Comparison of ENCODE assay signal across 2 cellular contexts in the genomic region with DNA sequence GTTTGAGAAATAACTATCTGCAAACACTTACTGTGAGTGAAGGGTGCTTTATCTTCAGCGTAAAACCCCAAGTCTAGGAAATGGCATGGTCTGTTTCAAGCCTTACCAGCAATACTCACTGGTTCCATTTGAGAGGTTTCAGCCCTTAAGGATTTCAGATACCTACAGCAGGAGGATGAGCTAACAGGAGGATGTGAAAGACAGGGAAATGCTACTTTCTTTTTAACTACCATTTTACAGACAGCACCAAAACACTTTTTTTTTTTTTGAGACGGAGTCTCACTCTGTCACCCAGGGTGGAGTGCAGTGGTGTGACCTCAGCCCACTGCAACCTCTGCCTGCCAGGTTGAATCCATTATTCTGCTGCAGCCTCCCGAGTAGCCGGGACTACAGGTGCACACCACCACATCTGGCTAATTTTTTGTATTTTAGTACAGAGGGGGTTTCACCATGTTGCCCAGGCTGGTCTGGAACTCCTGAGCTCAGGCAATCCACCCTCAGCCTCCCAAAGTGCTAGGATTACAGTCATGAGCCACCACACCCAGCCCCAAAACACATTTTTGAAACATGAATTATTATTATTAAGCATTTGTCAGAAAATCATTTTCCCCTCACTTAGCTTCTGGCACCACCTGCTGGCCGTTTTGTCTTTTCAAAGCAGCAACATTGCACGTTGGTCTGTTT.
TF ChIP-seq lines count a peak whose summit lies in the region.

No MANE protein-coding gene starts in this region.

TF ChIP-seq in WTC11, 78 proteins besides CTCF, POLR2A, EP300 and RAD21 (continued from another document):
- TF ChIP-seq, protein P1, sequence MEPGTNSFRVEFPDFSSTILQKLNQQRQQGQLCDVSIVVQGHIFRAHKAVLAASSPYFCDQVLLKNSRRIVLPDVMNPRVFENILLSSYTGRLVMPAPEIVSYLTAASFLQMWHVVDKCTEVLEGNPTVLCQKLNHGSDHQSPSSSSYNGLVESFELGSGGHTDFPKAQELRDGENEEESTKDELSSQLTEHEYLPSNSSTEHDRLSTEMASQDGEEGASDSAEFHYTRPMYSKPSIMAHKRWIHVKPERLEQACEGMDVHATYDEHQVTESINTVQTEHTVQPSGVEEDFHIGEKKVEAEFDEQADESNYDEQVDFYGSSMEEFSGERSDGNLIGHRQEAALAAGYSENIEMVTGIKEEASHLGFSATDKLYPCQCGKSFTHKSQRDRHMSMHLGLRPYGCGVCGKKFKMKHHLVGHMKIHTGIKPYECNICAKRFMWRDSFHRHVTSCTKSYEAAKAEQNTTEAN (CRISPR knock-in tag; IDR thresholded peaks at IDR 0.05): no peak
- no peak for TF ChIP-seq ZBTB21 (CRISPR knock-in tag; IDR thresholded peaks at IDR 0.05; ENCODE audit: borderline replicate concordance)
- TF ChIP-seq, protein P2, sequence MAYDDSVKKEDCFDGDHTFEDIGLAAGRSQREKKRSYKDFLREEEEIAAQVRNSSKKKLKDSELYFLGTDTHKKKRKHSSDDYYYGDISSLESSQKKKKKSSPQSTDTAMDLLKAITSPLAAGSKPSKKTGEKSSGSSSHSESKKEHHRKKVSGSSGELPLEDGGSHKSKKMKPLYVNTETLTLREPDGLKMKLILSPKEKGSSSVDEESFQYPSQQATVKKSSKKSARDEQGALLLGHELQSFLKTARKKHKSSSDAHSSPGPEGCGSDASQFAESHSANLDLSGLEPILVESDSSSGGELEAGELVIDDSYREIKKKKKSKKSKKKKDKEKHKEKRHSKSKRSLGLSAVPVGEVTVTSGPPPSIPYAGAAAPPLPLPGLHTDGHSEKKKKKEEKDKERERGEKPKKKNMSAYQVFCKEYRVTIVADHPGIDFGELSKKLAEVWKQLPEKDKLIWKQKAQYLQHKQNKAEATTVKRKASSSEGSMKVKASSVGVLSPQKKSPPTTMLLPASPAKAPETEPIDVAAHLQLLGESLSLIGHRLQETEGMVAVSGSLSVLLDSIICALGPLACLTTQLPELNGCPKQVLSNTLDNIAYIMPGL (CRISPR knock-in tag; IDR thresholded peaks at IDR 0.05): no peak
- no peak for TF ChIP-seq ZNF232 (CRISPR knock-in tag; IDR thresholded peaks at IDR 0.05)
TF ChIP-seq in WTC11: peak in this region for 0.

TF ChIP-seq in liver, 16 proteins besides CTCF, POLR2A, EP300 and RAD21 (continued from another document):
- TF ChIP-seq, protein P3, sequence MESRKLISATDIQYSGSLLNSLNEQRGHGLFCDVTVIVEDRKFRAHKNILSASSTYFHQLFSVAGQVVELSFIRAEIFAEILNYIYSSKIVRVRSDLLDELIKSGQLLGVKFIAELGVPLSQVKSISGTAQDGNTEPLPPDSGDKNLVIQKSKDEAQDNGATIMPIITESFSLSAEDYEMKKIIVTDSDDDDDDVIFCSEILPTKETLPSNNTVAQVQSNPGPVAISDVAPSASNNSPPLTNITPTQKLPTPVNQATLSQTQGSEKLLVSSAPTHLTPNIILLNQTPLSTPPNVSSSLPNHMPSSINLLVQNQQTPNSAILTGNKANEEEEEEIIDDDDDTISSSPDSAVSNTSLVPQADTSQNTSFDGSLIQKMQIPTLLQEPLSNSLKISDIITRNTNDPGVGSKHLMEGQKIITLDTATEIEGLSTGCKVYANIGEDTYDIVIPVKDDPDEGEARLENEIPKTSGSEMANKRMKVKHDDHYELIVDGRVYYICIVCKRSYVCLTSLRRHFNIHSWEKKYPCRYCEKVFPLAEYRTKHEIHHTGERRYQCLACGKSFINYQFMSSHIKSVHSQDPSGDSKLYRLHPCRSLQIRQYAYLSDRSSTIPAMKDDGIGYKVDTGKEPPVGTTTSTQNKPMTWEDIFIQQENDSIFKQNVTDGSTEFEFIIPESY (IDR thresholded peaks at IDR 0.05): no peak
- no peak for TF ChIP-seq EGR1 (IDR thresholded peaks at IDR 0.05; ENCODE audit: low read depth in 2 of 2)
- no peak for TF ChIP-seq GABPA (IDR thresholded peaks at IDR 0.05 in 1 of 2, conservative IDR thresholded peaks at IDR 0.05 in 1 of 2)
- TF ChIP-seq JUND (IDR thresholded peaks at IDR 0.05): no peak
TF ChIP-seq in liver: peak in this region for 0.
